ENCODE assay signal across 10 cellular contexts in the genomic region with DNA sequence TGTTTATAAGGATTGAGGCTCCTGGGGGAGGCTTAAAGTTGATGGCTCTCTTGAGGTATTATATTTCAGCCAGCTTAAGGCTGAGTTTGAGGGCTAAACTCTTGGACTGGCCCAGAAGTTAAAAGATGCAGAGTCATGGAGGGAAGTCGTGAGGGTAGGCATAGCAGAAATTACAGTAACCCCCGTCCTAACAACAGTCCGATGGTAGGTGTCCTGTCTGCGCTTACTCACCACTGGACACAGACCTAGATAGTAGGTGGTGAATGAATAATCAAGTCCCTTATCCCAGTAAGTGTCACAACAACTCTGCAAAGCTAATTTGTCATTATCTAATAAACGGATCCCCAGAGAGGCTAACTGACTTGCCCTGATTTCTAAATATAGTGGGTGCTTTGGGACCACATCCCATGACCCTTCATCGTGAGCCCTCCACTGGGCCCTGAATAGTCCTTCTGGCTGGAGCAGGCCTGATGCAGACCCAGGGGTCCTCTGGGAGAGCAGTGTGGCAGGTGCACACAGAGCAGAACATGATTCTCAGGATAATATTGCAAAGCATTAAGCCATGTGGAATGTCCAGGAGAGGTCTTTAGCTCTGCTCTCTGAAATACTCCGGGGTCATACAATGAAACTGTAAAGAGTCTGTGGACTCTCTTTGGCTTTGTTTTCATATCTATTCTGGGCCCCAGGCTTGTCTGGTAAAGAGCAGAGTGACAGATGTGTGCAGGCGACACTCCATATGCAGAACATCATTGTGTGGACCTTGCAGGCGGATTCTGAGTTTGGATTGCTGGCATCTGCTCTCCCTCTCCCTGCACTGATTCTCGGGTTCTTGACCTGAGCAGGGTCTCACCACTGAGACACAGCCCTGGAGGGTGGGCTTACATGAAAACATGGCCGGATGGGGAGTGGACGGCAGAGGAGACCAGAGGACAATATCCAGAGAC.
DNase-seq lines count a peak whose midpoint lies in the region; FAIRE-seq and TF ChIP-seq lines count a peak whose summit lies in the region.
"Had no signal": no experiment of that assay in that cellular context is flagged by ENCODE, and none has a peak within 500 bp of the region (broad histone marks: within the 10 kb centered on the region; RNA-seq: fewer than 3 reads in every experiment).

No MANE protein-coding gene starts in this region.

- H3F3A ChIP-seq in SK-N-SH (replicated peaks; ENCODE audit: insufficient read depth) (peaks cover 40% of the 10 kb centered on the region), smooth muscle cell (ENCODE audit: low read depth) (peaks cover 10% of the 10 kb centered on the region)

- CTCF ChIA-PET in SK-N-SH (lab: Yijun Ruan, JAX), result interaction anchor here (0.7 to 17.6 kb wide), 29 partner anchors 10 to 269 kb away, joined by 3 to 437 read pairs (median 4); a partner anchor contains a TSS

- DNase-seq in NOMO-1 treated with DMSO at 0.1 percent for 48 hours (lab: John Stamatoyannopoulos, UW; ENCODE audit: unreplicated experiment) (peak; percentile 47), NOMO-1 treated with dmso at 0.1 percent for 144 hours (lab: John Stamatoyannopoulos, UW; ENCODE audit: unreplicated experiment) (no peak), SK-N-SH (peak; percentile 70), left ventricle myocardium inferior (no peak), smooth muscle cell (lab: John Stamatoyannopoulos, UW; ENCODE audit: unreplicated experiment) (no peak), HUDEP-2 (lab: John Stamatoyannopoulos, UW; ENCODE audit: unreplicated experiment in 76 of 76) (no peak), GM19239 (ENCODE audit: insufficient read length, low spot score) (no peak), Kasumi-1 (lab: John Stamatoyannopoulos, UW) (no peak)
- DNase-seq: retina, tibial artery had no signal

- H3K4me2 ChIP-seq in SK-N-SH, result 0 out of 2 replicates have a peak overlapping the region, but pooled peaks have one; percentile 45
- peak overlapping the region; percentile 38 for H3K4me2 ChIP-seq in smooth muscle cell

- H3K36me3 ChIP-seq in SK-N-SH (replicated peaks in 1 of 2; ENCODE audit: control insufficient read depth in 1 of 2, insufficient read depth in 2 of 2, low read length in 1 of 2), result peaks cover 0 to 6% of the 10 kb centered on the region in 2 experiments
- H3K36me3 ChIP-seq in left ventricle myocardium inferior, result no peaks in the 10 kb centered on the region
- no peaks in the 10 kb centered on the region for H3K36me3 ChIP-seq in smooth muscle cell (ENCODE audit: low read depth)

- no peak overlapping the region for H3K4me3 ChIP-seq in SK-N-SH (ENCODE audit: low read depth in 2 of 2, low read length in 1 of 2)
- no peak overlapping the region for H3K4me3 ChIP-seq in left ventricle myocardium inferior
- H3K4me3 ChIP-seq in smooth muscle cell, result no peak overlapping the region
- H3K4me3 ChIP-seq: tibial artery had no signal

- H3K4me1 ChIP-seq in SK-N-SH (ENCODE audit: control insufficient read depth in 1 of 2, insufficient read depth in 2 of 2, low read depth in 1 of 2, low read length in 1 of 2) (peaks cover 38 to 94% of the 10 kb centered on the region in 2 experiments), left ventricle myocardium inferior (peaks cover 100% of the 10 kb centered on the region), smooth muscle cell (ENCODE audit: low read depth) (peaks cover 13% of the 10 kb centered on the region)

- no peaks in the 10 kb centered on the region for H3K79me2 ChIP-seq in SK-N-SH (ENCODE audit: insufficient read depth)
- no peaks in the 10 kb centered on the region for H3K79me2 ChIP-seq in smooth muscle cell (ENCODE audit: low read depth)

- WGBS in SK-N-SH (ENCODE audit: low lambda C conversion rate), result 68% methylated on average over 12 of the region's 12 CpGs
- WGBS in smooth muscle cell (ENCODE audit: low lambda C conversion rate), result 72% methylated on average over 12 of the region's 12 CpGs

- H3K27me3 ChIP-seq in SK-N-SH (ENCODE audit: insufficient read depth), result no peaks in the 10 kb centered on the region
- H3K27me3 ChIP-seq in left ventricle myocardium inferior (ENCODE audit: low read depth), result no peaks in the 10 kb centered on the region
- H3K27me3 ChIP-seq in smooth muscle cell (ENCODE audit: low read depth), result no peaks in the 10 kb centered on the region
- H3K27me3 ChIP-seq: tibial artery had no signal

- no peak for TF ChIP-seq CTCF in SK-N-SH (IDR thresholded peaks at IDR 0.05)
- TF ChIP-seq CTCF in left ventricle myocardium inferior (IDR thresholded peaks at IDR 0.05; ENCODE audit: borderline replicate concordance), result no peak
- TF ChIP-seq CTCF in smooth muscle cell (IDR thresholded peaks at IDR 0.05; ENCODE audit: borderline replicate concordance, insufficient read depth, poor library complexity, severe bottlenecking), result no peak

- H3K9ac ChIP-seq in SK-N-SH (peak overlapping the region; percentile 39; the same call in 1 of the 2 replicates), smooth muscle cell (ENCODE audit: low read depth) (peak overlapping the region; percentile 18)

- H3K27ac ChIP-seq in SK-N-SH (ENCODE audit: low read depth in 2 of 2, low read length in 1 of 2), result peak overlapping the region; percentile 99
- H3K27ac ChIP-seq in left ventricle myocardium inferior (replicated peaks), result peak overlapping the region; percentile 73
- peak overlapping the region; percentile 40 for H3K27ac ChIP-seq in smooth muscle cell (ENCODE audit: low read depth)
- H3K27ac ChIP-seq: tibial artery had no signal

- H4K20me1 ChIP-seq in SK-N-SH (ENCODE audit: insufficient read depth) (no peaks in the 10 kb centered on the region), smooth muscle cell (ENCODE audit: low read depth) (no peaks in the 10 kb centered on the region)

- FAIRE-seq in GM19239 (lab: Jason Lieb, UNC), result no peak

- H3K9me3 ChIP-seq in SK-N-SH (no peaks in the 10 kb centered on the region), left ventricle myocardium inferior (replicated peaks) (no peaks in the 10 kb centered on the region), smooth muscle cell (replicated peaks; ENCODE audit: low read depth) (no peaks in the 10 kb centered on the region)
- H3K9me3 ChIP-seq: tibial artery had no signal

- H3K9me2 ChIP-seq in SK-N-SH, result no peaks in the 10 kb centered on the region

- H2AFZ ChIP-seq in SK-N-SH (ENCODE audit: low read depth) (no peak overlapping the region), smooth muscle cell (ENCODE audit: low read depth) (no peak overlapping the region)

- peak in 1 of 2 experiments; percentile 81; a peak in 1 of 4 replicates for TF ChIP-seq EP300 in SK-N-SH (IDR thresholded peaks at IDR 0.05; ENCODE audit: borderline replicate concordance in 1 of 2, low read depth in 1 of 2, low read length in 1 of 2)

- peak; percentile 3 for TF ChIP-seq RAD21 in SK-N-SH (IDR thresholded peaks at IDR 0.05; ENCODE audit: low read length)

- POLR2A ChIA-PET in SK-N-SH (lab: Yijun Ruan, JAX), result interaction anchor here (1.1 to 1.3 kb wide), 2 partner anchors 38 to 97 kb away, joined by 3 read pairs; no protein-coding TSS in a partner anchor

- intact Hi-C loops in left ventricle myocardium inferior (cut with micrococcal nuclease), result no loop called here

TF ChIP-seq in SK-N-SH, 30 proteins besides CTCF, POLR2A, EP300 and RAD21 (continues in another document):
- TF ChIP-seq RCOR1 (IDR thresholded peaks at IDR 0.05; ENCODE audit: low read length) (peak; percentile 83), FOXM1 (IDR thresholded peaks at IDR 0.05; ENCODE audit: low read depth) (no peak), MEF2A (IDR thresholded peaks at IDR 0.05; ENCODE audit: borderline replicate concordance, low read depth) (no peak), GATA2 (CRISPR knock-in tag; IDR thresholded peaks at IDR 0.05) (peak; percentile 27), CHD2 (IDR thresholded peaks at IDR 0.05; ENCODE audit: low read length, partially characterized antibody) (peak; percentile 62), EZH2phosphoT487 (IDR thresholded peaks at IDR 0.05; ENCODE audit: borderline replicate concordance, low read depth) (no peak), TCF12 (IDR thresholded peaks at IDR 0.05) (no peak), SIN3A (IDR thresholded peaks at IDR 0.05; ENCODE audit: borderline replicate concordance, low read depth, low read length) (no peak), RXRA (IDR thresholded peaks at IDR 0.05; ENCODE audit: borderline replicate concordance, low read depth) (no peak)
- TF ChIP-seq, protein P1, sequence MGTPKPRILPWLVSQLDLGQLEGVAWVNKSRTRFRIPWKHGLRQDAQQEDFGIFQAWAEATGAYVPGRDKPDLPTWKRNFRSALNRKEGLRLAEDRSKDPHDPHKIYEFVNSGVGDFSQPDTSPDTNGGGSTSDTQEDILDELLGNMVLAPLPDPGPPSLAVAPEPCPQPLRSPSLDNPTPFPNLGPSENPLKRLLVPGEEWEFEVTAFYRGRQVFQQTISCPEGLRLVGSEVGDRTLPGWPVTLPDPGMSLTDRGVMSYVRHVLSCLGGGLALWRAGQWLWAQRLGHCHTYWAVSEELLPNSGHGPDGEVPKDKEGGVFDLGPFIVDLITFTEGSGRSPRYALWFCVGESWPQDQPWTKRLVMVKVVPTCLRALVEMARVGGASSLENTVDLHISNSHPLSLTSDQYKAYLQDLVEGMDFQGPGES (IDR thresholded peaks at IDR 0.05; ENCODE audit: low read depth, low read length), result no peak
- TF ChIP-seq, protein P2, sequence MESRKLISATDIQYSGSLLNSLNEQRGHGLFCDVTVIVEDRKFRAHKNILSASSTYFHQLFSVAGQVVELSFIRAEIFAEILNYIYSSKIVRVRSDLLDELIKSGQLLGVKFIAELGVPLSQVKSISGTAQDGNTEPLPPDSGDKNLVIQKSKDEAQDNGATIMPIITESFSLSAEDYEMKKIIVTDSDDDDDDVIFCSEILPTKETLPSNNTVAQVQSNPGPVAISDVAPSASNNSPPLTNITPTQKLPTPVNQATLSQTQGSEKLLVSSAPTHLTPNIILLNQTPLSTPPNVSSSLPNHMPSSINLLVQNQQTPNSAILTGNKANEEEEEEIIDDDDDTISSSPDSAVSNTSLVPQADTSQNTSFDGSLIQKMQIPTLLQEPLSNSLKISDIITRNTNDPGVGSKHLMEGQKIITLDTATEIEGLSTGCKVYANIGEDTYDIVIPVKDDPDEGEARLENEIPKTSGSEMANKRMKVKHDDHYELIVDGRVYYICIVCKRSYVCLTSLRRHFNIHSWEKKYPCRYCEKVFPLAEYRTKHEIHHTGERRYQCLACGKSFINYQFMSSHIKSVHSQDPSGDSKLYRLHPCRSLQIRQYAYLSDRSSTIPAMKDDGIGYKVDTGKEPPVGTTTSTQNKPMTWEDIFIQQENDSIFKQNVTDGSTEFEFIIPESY (IDR thresholded peaks at IDR 0.05; ENCODE audit: borderline replicate concordance, low read depth), result no peak
- TF ChIP-seq, protein P3, sequence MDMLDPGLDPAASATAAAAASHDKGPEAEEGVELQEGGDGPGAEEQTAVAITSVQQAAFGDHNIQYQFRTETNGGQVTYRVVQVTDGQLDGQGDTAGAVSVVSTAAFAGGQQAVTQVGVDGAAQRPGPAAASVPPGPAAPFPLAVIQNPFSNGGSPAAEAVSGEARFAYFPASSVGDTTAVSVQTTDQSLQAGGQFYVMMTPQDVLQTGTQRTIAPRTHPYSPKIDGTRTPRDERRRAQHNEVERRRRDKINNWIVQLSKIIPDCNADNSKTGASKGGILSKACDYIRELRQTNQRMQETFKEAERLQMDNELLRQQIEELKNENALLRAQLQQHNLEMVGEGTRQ (IDR thresholded peaks at IDR 0.05; ENCODE audit: borderline replicate concordance, low read depth, low read length), result no peak

Comparison
In these comparisons a context has a peak if more than half of its experiments do, and no peak if none do; other contexts are left out.
1. DNase-seq: peak in NOMO-1 treated with DMSO at 0.1 percent for 48 hours (single experiment) and SK-N-SH (single experiment); none in NOMO-1 treated with dmso at 0.1 percent for 144 hours (single experiment), left ventricle myocardium inferior (single experiment), smooth muscle cell (single experiment), HUDEP-2 (0 of 76), GM19239 (single experiment) and Kasumi-1 (0 of 2).
2. H3K27ac ChIP-seq: peak in every context shown above with its lines; median percentile 99 in SK-N-SH; 73 in left ventricle myocardium inferior; 40 in smooth muscle cell.